In genomic region chr20:1466211-1467081, GRCh38 we compare ENCODE assay signal across 1 cellular context.
A peak's percentile ranks its signal among the peaks of the same experiment; 100 is the strongest.
TF ChIP-seq lines count a peak whose summit lies in the region.

Gene NSFL1C, minus strand, starts transcription at chr20:1466849. Its CDS starts 25 bp downstream, at chr20:1466824.

TF ChIP-seq in A549, 52 proteins besides CTCF, POLR2A, EP300 and RAD21 (continued from another document):
- TF ChIP-seq, protein P1, sequence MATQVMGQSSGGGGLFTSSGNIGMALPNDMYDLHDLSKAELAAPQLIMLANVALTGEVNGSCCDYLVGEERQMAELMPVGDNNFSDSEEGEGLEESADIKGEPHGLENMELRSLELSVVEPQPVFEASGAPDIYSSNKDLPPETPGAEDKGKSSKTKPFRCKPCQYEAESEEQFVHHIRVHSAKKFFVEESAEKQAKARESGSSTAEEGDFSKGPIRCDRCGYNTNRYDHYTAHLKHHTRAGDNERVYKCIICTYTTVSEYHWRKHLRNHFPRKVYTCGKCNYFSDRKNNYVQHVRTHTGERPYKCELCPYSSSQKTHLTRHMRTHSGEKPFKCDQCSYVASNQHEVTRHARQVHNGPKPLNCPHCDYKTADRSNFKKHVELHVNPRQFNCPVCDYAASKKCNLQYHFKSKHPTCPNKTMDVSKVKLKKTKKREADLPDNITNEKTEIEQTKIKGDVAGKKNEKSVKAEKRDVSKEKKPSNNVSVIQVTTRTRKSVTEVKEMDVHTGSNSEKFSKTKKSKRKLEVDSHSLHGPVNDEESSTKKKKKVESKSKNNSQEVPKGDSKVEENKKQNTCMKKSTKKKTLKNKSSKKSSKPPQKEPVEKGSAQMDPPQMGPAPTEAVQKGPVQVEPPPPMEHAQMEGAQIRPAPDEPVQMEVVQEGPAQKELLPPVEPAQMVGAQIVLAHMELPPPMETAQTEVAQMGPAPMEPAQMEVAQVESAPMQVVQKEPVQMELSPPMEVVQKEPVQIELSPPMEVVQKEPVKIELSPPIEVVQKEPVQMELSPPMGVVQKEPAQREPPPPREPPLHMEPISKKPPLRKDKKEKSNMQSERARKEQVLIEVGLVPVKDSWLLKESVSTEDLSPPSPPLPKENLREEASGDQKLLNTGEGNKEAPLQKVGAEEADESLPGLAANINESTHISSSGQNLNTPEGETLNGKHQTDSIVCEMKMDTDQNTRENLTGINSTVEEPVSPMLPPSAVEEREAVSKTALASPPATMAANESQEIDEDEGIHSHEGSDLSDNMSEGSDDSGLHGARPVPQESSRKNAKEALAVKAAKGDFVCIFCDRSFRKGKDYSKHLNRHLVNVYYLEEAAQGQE (IDR thresholded peaks at IDR 0.05), result no peak
- TF ChIP-seq, protein P2, sequence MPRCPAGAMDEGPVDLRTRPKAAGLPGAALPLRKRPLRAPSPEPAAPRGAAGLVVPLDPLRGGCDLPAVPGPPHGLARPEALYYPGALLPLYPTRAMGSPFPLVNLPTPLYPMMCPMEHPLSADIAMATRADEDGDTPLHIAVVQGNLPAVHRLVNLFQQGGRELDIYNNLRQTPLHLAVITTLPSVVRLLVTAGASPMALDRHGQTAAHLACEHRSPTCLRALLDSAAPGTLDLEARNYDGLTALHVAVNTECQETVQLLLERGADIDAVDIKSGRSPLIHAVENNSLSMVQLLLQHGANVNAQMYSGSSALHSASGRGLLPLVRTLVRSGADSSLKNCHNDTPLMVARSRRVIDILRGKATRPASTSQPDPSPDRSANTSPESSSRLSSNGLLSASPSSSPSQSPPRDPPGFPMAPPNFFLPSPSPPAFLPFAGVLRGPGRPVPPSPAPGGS (IDR thresholded peaks at IDR 0.05), result peak; percentile 73; the same call in 2 of the 3 replicates
- TF ChIP-seq FOSL2 (IDR thresholded peaks at IDR 0.05) (no peak), FOSL2 (CRISPR knock-in tag; IDR thresholded peaks at IDR 0.05) (peak; percentile 73), PHF8 (IDR thresholded peaks at IDR 0.05; ENCODE audit: borderline replicate concordance, low read depth) (peak; percentile 97), JUN (IDR thresholded peaks at IDR 0.05) (peak; percentile 82 to 98)
